6 cellular contexts compared by ENCODE assay signal in genomic region chr7:109402107-109402506, GRCh38.
"Had no signal": no experiment of that assay in that cellular context is flagged by ENCODE, and none has a peak within 500 bp of the region (broad histone marks: within the 10 kb centered on the region; RNA-seq: fewer than 3 reads in every experiment).

No MANE protein-coding gene starts in this region.

- DNase-seq: GM23248, GOT3, H7, H9, HCEC 1CT, HFFc6 had no signal
